Comparison of ENCODE assay signal across 28 cellular contexts in the genomic region with DNA sequence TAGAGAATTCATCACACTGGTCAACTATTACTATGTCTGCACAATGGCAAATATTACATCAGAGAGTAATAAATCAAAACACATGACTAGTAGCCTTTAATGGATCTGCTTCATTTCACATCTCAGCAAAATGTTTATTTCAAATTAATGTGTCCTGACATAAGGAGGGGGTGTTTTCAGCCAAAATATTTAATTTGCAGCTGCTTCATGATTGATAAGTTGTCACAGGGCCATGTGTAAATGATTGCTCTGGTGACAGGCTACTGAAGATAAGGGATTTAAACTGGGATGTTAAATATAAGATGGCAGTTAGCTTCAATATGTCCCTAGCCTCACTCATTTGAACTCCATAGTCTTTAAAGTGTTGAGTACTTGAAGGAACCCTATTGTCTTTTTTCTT.
"Had no signal": no experiment of that assay in that cellular context is flagged by ENCODE, and none has a peak within 500 bp of the region (broad histone marks: within the 10 kb centered on the region; RNA-seq: fewer than 3 reads in every experiment).

No MANE protein-coding gene starts in this region.

- H3K27ac ChIP-seq: neutrophil, pancreas, prostate gland, skin epidermis, spleen, suprapubic skin, testis, tibial artery, transverse colon, upper lobe of right lung, uterus had no signal

- H3K36me3 ChIP-seq: neutrophil, pancreas, prostate gland, spleen, suprapubic skin, tibial artery, transverse colon, upper lobe of right lung, uterus had no signal

- H3K4me1 ChIP-seq: pancreas, prostate gland, spleen, suprapubic skin, testis, tibial artery, transverse colon, upper lobe of right lung, uterus had no signal

- ATAC-seq: naive thymus-derived CD4-positive, alpha-beta T cell; natural killer cell; pancreas; right cardiac atrium; sciatic nerve; stimulated activated memory B cell treated with anti-CD40 and anti-IgM and Interleukin-4, amounts not matched to agents 10 μg/mL and 1 μg/mL and 100 μg/mL, for 72 hours; stimulated activated naive CD8-positive, alpha-beta T cell treated with anti-CD3 and anti-CD28 coated beads, Interleukin-15, amount 100 ng/mL, for 72 hours; stimulated activated naive CD8-positive, alpha-beta T cell treated with anti-CD3 and anti-CD28 coated beads, Interleukin-15, Interleukin-2, amounts not matched to agents 100 U/mL and 50 U/mL, for 24 hours; upper lobe of right lung had no signal

- H3K27me3 ChIP-seq: neutrophil, pancreas, spleen, suprapubic skin, testis, tibial artery, transverse colon, upper lobe of right lung, uterus had no signal

- H3K9me3 ChIP-seq: neutrophil, pancreas, prostate gland, spleen, suprapubic skin, testis, tibial artery, transverse colon, upper lobe of right lung, uterus had no signal

- DNase-seq: naive thymus-derived CD4-positive, alpha-beta T cell; natural killer cell; nucleus accumbens; pancreas; retina; right cardiac atrium; spleen; stimulated activated CD4-positive, alpha-beta T cell treated with anti-CD3 and anti-CD28 coated beads, Interleukin-12 subunit alpha, Interleukin-12 subunit beta, amount 100 ng/mL, for 4 hours; stimulated activated CD4-positive, alpha-beta T cell treated with anti-CD3 and anti-CD28 coated beads, Interleukin-1b, Interleukin-23, amount 100 ng/mL, for 48 hours; stimulated activated CD4-positive, alpha-beta T cell treated with anti-CD3 and anti-CD28 coated beads, Interleukin-4, amount 100 ng/mL, for 1 hour; stimulated activated CD4-positive, alpha-beta T cell treated with anti-CD3 and anti-CD28 coated beads, Interleukin-4, amount 100 ng/mL, for 4 hours; stimulated activated CD8-positive, alpha-beta memory T cell treated with anti-CD3 and anti-CD28 coated beads, Interleukin-4, amount 100 ng/mL, for 48 hours; stimulated activated naive CD4-positive, alpha-beta T cell; stimulated activated naive CD8-positive, alpha-beta T cell treated with anti-CD3 and anti-CD28 coated beads, Interleukin-15, amount 100 ng/mL, for 72 hours; stimulated activated naive CD8-positive, alpha-beta T cell treated with anti-CD3 and anti-CD28 coated beads, Interleukin-15, Interleukin-2, amounts not matched to agents 100 U/mL and 50 U/mL, for 24 hours; substantia nigra; testis; tibial artery; transverse colon; upper lobe of right lung; uterus had no signal

- H3K4me2 ChIP-seq: smooth muscle cell had no signal

- H3K4me3 ChIP-seq: pancreas, prostate gland, skin epidermis, smooth muscle cell, spleen, suprapubic skin, testis, tibial artery, transverse colon, upper lobe of right lung, uterus had no signal
